ENCODE assay signal across 20 cellular contexts in genomic region chr4:6913350-6913749, GRCh38.
"Had no signal": no experiment of that assay in that cellular context is flagged by ENCODE, and none has a peak within 500 bp of the region (broad histone marks: within the 10 kb centered on the region; RNA-seq: fewer than 3 reads in every experiment).

No MANE protein-coding gene starts in this region.

- H3K36me3 ChIP-seq: breast epithelium, esophagus muscularis mucosa, gastroesophageal sphincter, heart left ventricle, pancreas, spleen, tibial nerve, WERI-Rb-1 had no signal

- H3K4me3 ChIP-seq: breast epithelium, esophagus muscularis mucosa, gastroesophageal sphincter, pancreas, tibial nerve had no signal

- H3K9me3 ChIP-seq: breast epithelium, esophagus muscularis mucosa, gastroesophageal sphincter, heart left ventricle, pancreas, spleen, tibial nerve had no signal

- FAIRE-seq: astrocyte, endothelial cell of umbilical vein, pancreas, urothelium cell line had no signal

- DNase-seq: activated CD4-positive, alpha-beta T cell treated with anti-CD3 and anti-CD28 coated beads for 1 hour; activated CD4-positive, alpha-beta T cell treated with anti-CD3 and anti-CD28 coated beads, Interleukin-2, amount 50 U/mL, for 48 hours; activated T-cell treated with anti-CD3 and anti-CD28 coated beads for 4 hours; effector memory CD4-positive, alpha-beta T cell; heart left ventricle; mesendoderm; naive thymus-derived CD8-positive, alpha-beta T cell; stimulated activated CD4-positive, alpha-beta T cell treated with anti-CD3 and anti-CD28 coated beads, Interleukin-4, amount 100 ng/mL, for 4 hours; stimulated activated naive CD4-positive, alpha-beta T cell; T-helper 2 cell; WERI-Rb-1 had no signal

- H3K27ac ChIP-seq: breast epithelium, gastroesophageal sphincter, pancreas, WERI-Rb-1 had no signal

- H3K27me3 ChIP-seq: breast epithelium, esophagus muscularis mucosa, gastroesophageal sphincter, heart left ventricle, pancreas, spleen, tibial nerve had no signal
